In genomic region chr12:6229823-6230222, GRCh38 we compare ENCODE assay signal across 8 cellular contexts. TPM values are rescaled to one million over a fixed set of nuclear protein-coding genes. Genes with fewer than 3 reads are reported as not detected.
A peak's percentile ranks its signal among the peaks of the same experiment; 100 is the strongest.
DNase-seq lines count a peak whose midpoint lies in the region; ATAC-seq and TF ChIP-seq lines count a peak whose summit lies in the region.

No MANE protein-coding gene starts in this region.

- H3K27ac ChIP-seq in coronary artery (peak overlapping the region; percentile 85 to 92), aorta (ENCODE audit: low read depth in 1 of 2, low read length in 2 of 2) (peak overlapping the region; percentile 89 to 95)

- no peaks in the 10 kb centered on the region for H3K9me3 ChIP-seq in mucosa of stomach (ENCODE audit: control insufficient read depth, low read length)
- no peaks in the 10 kb centered on the region for H3K9me3 ChIP-seq in aorta (ENCODE audit: control insufficient read depth, low read length)

- H3K4me3 ChIP-seq in coronary artery: peak overlapping the region; percentile 43
- no peak overlapping the region for H3K4me3 ChIP-seq in mucosa of stomach (ENCODE audit: low read length)
- H3K4me3 ChIP-seq in aorta (ENCODE audit: low read length in 2 of 2): no peak overlapping the region

- DNase-seq in AG20443 (ENCODE audit: low spot score): peak; percentile 85
- DNase-seq in NOMO-1 treated with DMSO at 0.1 percent for 48 hours (lab: John Stamatoyannopoulos, UW; ENCODE audit: unreplicated experiment): peak; percentile 52
- DNase-seq in coronary artery (ENCODE audit: low spot score): peak; percentile 88
- peak; percentile 88 to 91 for DNase-seq in aorta
- no peak for DNase-seq in ecto neural progenitor cell (ENCODE audit: low spot score)

- no peaks in the 10 kb centered on the region for H3K27me3 ChIP-seq in mucosa of stomach (ENCODE audit: control insufficient read depth, insufficient read depth, low read length)
- no peaks in the 10 kb centered on the region for H3K27me3 ChIP-seq in aorta (ENCODE audit: control insufficient read depth in 1 of 2, insufficient read depth in 2 of 2, low read length in 1 of 2)

- ATAC-seq in aorta (ENCODE audit: low FRiP score): peak; percentile 67
- ATAC-seq in HG03108 (IDR thresholded peaks at IDR 0.05; ENCODE audit: unreplicated experiment): no peak
- ATAC-seq in HG02678 (IDR thresholded peaks at IDR 0.05; ENCODE audit: unreplicated experiment): no peak

- 1 to 3% methylated on average over 9 of the region's 9 CpGs for WGBS in aorta, 2 donors

- intact Hi-C loops in aorta (cut with DNase I): loop anchor here (2.0 kb wide), 1 partner anchor 49 kb away; no protein-coding TSS in a partner anchor

- H3K9ac ChIP-seq in mucosa of stomach (ENCODE audit: low read length): peak overlapping the region; percentile 61

- H3K36me3 ChIP-seq in mucosa of stomach (ENCODE audit: control insufficient read depth, insufficient read depth, low read length) (peaks cover 9% of the 10 kb centered on the region), aorta (ENCODE audit: control insufficient read depth in 1 of 2, insufficient read depth in 2 of 2, low read length in 1 of 2) (peaks cover 0 to under 1% of the 10 kb centered on the region in 2 donors)

- TF ChIP-seq CTCF in coronary artery (IDR thresholded peaks at IDR 0.05): no peak

- H3K4me1 ChIP-seq in mucosa of stomach (ENCODE audit: control insufficient read depth, insufficient read depth, low read length): peaks cover 94% of the 10 kb centered on the region
- peaks cover 3 to 8% of the 10 kb centered on the region in 2 donors for H3K4me1 ChIP-seq in aorta (ENCODE audit: control insufficient read depth in 1 of 2, insufficient read depth in 2 of 2, low read length in 2 of 2)

RNA-seq across cellular contexts. Expression of gene CD9, which starts 29.6 kb away (rescaled TPM):
- 100 to 1,000 TPM; 285 to 303 TPM for total RNA-seq in aorta
- 100 to 1,000 TPM; 267 to 506 TPM for polyA plus RNA-seq in aorta
